2 cellular contexts compared by ENCODE assay signal in genomic region chr6:27608916-27609883, GRCh38.
A peak's percentile ranks its signal among the peaks of the same experiment; 100 is the strongest.
TF ChIP-seq lines count a peak whose summit lies in the region.

No MANE protein-coding gene starts in this region.

TF ChIP-seq in HCT116, 20 proteins besides CTCF, POLR2A, EP300 and RAD21 (continued from another document):
- TF ChIP-seq, protein P1, sequence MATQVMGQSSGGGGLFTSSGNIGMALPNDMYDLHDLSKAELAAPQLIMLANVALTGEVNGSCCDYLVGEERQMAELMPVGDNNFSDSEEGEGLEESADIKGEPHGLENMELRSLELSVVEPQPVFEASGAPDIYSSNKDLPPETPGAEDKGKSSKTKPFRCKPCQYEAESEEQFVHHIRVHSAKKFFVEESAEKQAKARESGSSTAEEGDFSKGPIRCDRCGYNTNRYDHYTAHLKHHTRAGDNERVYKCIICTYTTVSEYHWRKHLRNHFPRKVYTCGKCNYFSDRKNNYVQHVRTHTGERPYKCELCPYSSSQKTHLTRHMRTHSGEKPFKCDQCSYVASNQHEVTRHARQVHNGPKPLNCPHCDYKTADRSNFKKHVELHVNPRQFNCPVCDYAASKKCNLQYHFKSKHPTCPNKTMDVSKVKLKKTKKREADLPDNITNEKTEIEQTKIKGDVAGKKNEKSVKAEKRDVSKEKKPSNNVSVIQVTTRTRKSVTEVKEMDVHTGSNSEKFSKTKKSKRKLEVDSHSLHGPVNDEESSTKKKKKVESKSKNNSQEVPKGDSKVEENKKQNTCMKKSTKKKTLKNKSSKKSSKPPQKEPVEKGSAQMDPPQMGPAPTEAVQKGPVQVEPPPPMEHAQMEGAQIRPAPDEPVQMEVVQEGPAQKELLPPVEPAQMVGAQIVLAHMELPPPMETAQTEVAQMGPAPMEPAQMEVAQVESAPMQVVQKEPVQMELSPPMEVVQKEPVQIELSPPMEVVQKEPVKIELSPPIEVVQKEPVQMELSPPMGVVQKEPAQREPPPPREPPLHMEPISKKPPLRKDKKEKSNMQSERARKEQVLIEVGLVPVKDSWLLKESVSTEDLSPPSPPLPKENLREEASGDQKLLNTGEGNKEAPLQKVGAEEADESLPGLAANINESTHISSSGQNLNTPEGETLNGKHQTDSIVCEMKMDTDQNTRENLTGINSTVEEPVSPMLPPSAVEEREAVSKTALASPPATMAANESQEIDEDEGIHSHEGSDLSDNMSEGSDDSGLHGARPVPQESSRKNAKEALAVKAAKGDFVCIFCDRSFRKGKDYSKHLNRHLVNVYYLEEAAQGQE (IDR thresholded peaks at IDR 0.05; ENCODE audit: low read depth) = no peak
- TF ChIP-seq CEBPB (IDR thresholded peaks at IDR 0.05; ENCODE audit: low read depth) (no peak), CBX3 (IDR thresholded peaks at IDR 0.05; ENCODE audit: low read depth) (peak; percentile 85), ATF3 (IDR thresholded peaks at IDR 0.05) (no peak), FOSL1 (IDR thresholded peaks at IDR 0.05; ENCODE audit: low read depth) (peak; percentile 36), YY1 (IDR thresholded peaks at IDR 0.05; ENCODE audit: extremely low read depth, insufficient replicate concordance, low read depth, low read length) (no peak), EZH2 (IDR thresholded peaks at IDR 0.05) (no peak), JUND (IDR thresholded peaks at IDR 0.05) (no peak; the same call in 1 of the 2 replicates), SRF (IDR thresholded peaks at IDR 0.05; ENCODE audit: low read depth) (no peak), SIN3A (IDR thresholded peaks at IDR 0.05; ENCODE audit: low read depth) (no peak)
- TF ChIP-seq, protein P2, sequence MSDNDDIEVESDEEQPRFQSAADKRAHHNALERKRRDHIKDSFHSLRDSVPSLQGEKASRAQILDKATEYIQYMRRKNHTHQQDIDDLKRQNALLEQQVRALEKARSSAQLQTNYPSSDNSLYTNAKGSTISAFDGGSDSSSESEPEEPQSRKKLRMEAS (IDR thresholded peaks at IDR 0.05) = peak; percentile 29; the same call in 1 of the 2 replicates
- TF ChIP-seq, protein P3, sequence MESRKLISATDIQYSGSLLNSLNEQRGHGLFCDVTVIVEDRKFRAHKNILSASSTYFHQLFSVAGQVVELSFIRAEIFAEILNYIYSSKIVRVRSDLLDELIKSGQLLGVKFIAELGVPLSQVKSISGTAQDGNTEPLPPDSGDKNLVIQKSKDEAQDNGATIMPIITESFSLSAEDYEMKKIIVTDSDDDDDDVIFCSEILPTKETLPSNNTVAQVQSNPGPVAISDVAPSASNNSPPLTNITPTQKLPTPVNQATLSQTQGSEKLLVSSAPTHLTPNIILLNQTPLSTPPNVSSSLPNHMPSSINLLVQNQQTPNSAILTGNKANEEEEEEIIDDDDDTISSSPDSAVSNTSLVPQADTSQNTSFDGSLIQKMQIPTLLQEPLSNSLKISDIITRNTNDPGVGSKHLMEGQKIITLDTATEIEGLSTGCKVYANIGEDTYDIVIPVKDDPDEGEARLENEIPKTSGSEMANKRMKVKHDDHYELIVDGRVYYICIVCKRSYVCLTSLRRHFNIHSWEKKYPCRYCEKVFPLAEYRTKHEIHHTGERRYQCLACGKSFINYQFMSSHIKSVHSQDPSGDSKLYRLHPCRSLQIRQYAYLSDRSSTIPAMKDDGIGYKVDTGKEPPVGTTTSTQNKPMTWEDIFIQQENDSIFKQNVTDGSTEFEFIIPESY (IDR thresholded peaks at IDR 0.05; ENCODE audit: extremely low read depth, insufficient replicate concordance, low read length) = no peak

TF ChIP-seq in SK-N-SH, 30 proteins besides CTCF, POLR2A, EP300 and RAD21 (continued from another document):
- TF ChIP-seq NFIC (IDR thresholded peaks at IDR 0.05; ENCODE audit: borderline replicate concordance) (peak; percentile 3; the same call in 1 of the 2 replicates), NRF1 (IDR thresholded peaks at IDR 0.05; ENCODE audit: low read depth, low read length) (no peak), YY1 (IDR thresholded peaks at IDR 0.05; ENCODE audit: low read depth) (no peak), ELF1 (IDR thresholded peaks at IDR 0.05) (peak; percentile 43; the same call in 1 of the 2 replicates), SMC3 (IDR thresholded peaks at IDR 0.05; ENCODE audit: low read depth, low read length) (peak; percentile 44)
- TF ChIP-seq, protein P4, sequence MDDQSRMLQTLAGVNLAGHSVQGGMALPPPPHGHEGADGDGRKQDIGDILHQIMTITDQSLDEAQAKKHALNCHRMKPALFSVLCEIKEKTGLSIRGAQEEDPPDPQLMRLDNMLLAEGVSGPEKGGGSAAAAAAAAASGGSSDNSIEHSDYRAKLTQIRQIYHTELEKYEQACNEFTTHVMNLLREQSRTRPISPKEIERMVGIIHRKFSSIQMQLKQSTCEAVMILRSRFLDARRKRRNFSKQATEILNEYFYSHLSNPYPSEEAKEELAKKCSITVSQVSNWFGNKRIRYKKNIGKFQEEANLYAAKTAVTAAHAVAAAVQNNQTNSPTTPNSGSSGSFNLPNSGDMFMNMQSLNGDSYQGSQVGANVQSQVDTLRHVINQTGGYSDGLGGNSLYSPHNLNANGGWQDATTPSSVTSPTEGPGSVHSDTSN (IDR thresholded peaks at IDR 0.05) = no peak
